ENCODE assay signal across 1 cellular context in genomic region chr14:61188196-61188595, GRCh38.
TF ChIP-seq lines count a peak whose summit lies in the region.

No MANE protein-coding gene starts in this region.

TF ChIP-seq in GM23338, 12 proteins besides CTCF, POLR2A, EP300 and RAD21 (continued from another document):
- TF ChIP-seq ZNF462 (CRISPR knock-in tag; IDR thresholded peaks at IDR 0.05) (no peak), JUNB (IDR thresholded peaks at IDR 0.05; ENCODE audit: unreplicated experiment) (no peak), ZNF114 (CRISPR knock-in tag; IDR thresholded peaks at IDR 0.05) (no peak)
